8 cellular contexts compared by ENCODE assay signal in genomic region chr3:194584435-194584776, GRCh38. TPM values are rescaled to one million over a fixed set of nuclear protein-coding genes. Genes with fewer than 3 reads are reported as not detected.
A peak's percentile ranks its signal among the peaks of the same experiment; 100 is the strongest.
DNase-seq lines count a peak whose midpoint lies in the region; ATAC-seq and TF ChIP-seq lines count a peak whose summit lies in the region.

No MANE protein-coding gene starts in this region.

- peaks cover 20% of the 10 kb centered on the region for H3K4me1 Mint-ChIP-seq in Calu3 (ENCODE audit: low read depth, unreplicated experiment)

- peaks cover 5% of the 10 kb centered on the region; the same call in 1 of the 2 replicates for H3K36me3 ChIP-seq in PC-9 (ENCODE audit: low read depth)

- peaks cover 49% of the 10 kb centered on the region for H3F3A ChIP-seq in PC-9 (ENCODE audit: insufficient read depth, low read depth)

- H3K27ac ChIP-seq in PC-9 = peak overlapping the region; percentile 93

- peak overlapping the region; percentile 96 for H3K4me2 ChIP-seq in PC-9

- no peaks in the 10 kb centered on the region for H4K20me1 ChIP-seq in PC-9 (ENCODE audit: insufficient read depth)

- H3K36me3 Mint-ChIP-seq in Calu3 (ENCODE audit: insufficient read depth, unreplicated experiment) = peaks cover 32% of the 10 kb centered on the region

- BruUV-seq in Calu3 (replicated peaks; lab: Mats Ljungman, UMichigan) = TSS peak; percentile 72
- no TSS peak for BruUV-seq in PC-9 (replicated peaks; lab: Mats Ljungman, UMichigan)

- CTCF ChIA-PET in Calu3 (lab: Charles Lee) = interaction anchor here (0.6 to 2.9 kb wide), 3 partner anchors 9 to 445 kb away, joined by 4 to 23 read pairs (median 5); no protein-coding TSS in a partner anchor
- CTCF ChIA-PET in PC-9 (lab: Charles Lee) = no interaction called here

- H3K4me3 Mint-ChIP-seq in Calu3 (ENCODE audit: low read depth, unreplicated experiment) = peak overlapping the region; percentile 99

- no peaks in the 10 kb centered on the region for H3K27me3 ChIP-seq in PC-9 (ENCODE audit: insufficient read depth, low read depth)

- H3K27me3 Mint-ChIP-seq in Calu3 (ENCODE audit: unreplicated experiment) = no peaks in the 10 kb centered on the region

- H3K9me3 ChIP-seq in PC-9 (ENCODE audit: insufficient read depth, low read depth) = no peaks in the 10 kb centered on the region

- peak overlapping the region; percentile 70 for H3K4me3 ChIP-seq in PC-9
- H3K4me3 ChIP-seq in epithelial cell of proximal tubule (ENCODE audit: low read depth, low read length) = peak overlapping the region; percentile 99

- no peak for DNase-seq in Calu3
- DNase-seq in PC-9 = no peak
- DNase-seq in epithelial cell of proximal tubule (ENCODE audit: low read depth) = no peak
- DNase-seq in omental fat pad (ENCODE audit: low spot score) = no peak
- no peak for DNase-seq in NCI-H82 treated with DMSO at 0.1 percent for 48 hours (lab: John Stamatoyannopoulos, UW; ENCODE audit: unreplicated experiment)
- no peak for DNase-seq in NCI-H2107 (lab: John Stamatoyannopoulos, UW)
- DNase-seq in foreskin melanocyte = no peak

- peak overlapping the region; percentile 85 for H2AFZ ChIP-seq in PC-9

- intact Hi-C loops in Calu3 (cut with micrococcal nuclease; ENCODE audit: unreplicated experiment) (no loop called here), PC-9 (cut with micrococcal nuclease; ENCODE audit: unreplicated experiment) (no loop called here)

- POLR2A ChIA-PET in PC-9 (lab: Charles Lee; ENCODE audit: unreplicated experiment) = interaction anchor here (0.6 kb wide), 1 partner anchor 8 kb away, joined by 7 read pairs; no protein-coding TSS in a partner anchor

- TF ChIP-seq CTCF in Calu3 (IDR thresholded peaks at IDR 0.05; ENCODE audit: unreplicated experiment) (no peak), PC-9 (conservative IDR thresholded peaks at IDR 0.05) (no peak), epithelial cell of proximal tubule (conservative IDR thresholded peaks at IDR 0.05; ENCODE audit: low read depth, low read length) (no peak), omental fat pad (IDR thresholded peaks at IDR 0.05) (no peak)

- ATAC-seq in omental fat pad (ENCODE audit: low FRiP score) (peak; percentile 10), HG02759 (IDR thresholded peaks at IDR 0.05; ENCODE audit: unreplicated experiment) (no peak)

- H3K4me1 ChIP-seq in PC-9 (replicated peaks; ENCODE audit: insufficient read depth) = peaks cover 16% of the 10 kb centered on the region

- peak overlapping the region; percentile 98 for H3K27ac Mint-ChIP-seq in Calu3 (ENCODE audit: unreplicated experiment)

- H3K79me2 ChIP-seq in PC-9 (ENCODE audit: low read depth) = peaks cover 14% of the 10 kb centered on the region

- H3K9me2 ChIP-seq in PC-9 (ENCODE audit: insufficient read depth) = no peaks in the 10 kb centered on the region

- no peaks in the 10 kb centered on the region for H3K9me3 Mint-ChIP-seq in Calu3 (ENCODE audit: low read depth, unreplicated experiment)

RNA-seq across cellular contexts. Expression of gene TMEM44, which starts 48.8 kb away (rescaled TPM):
- total RNA-seq in Calu3 (2022) = 44.0 and 52.6 TPM in 2 replicates
- 37.5 and 52.7 TPM in 2 replicates for total RNA-seq in PC-9 (2021)
- total RNA-seq in epithelial cell of proximal tubule = 11.2 and 16.0 TPM in 2 replicates
- 10 to 100 TPM in 1 of 4 donors, 1 to 10 TPM in 3; 3.3 to 26.8 (median 7.5) TPM for total RNA-seq in omental fat pad
